Comparison of ENCODE assay signal across 8 cellular contexts in genomic region chr3:135895106-135895733, GRCh38.
DNase-seq lines count a peak whose midpoint lies in the region; ATAC-seq, FAIRE-seq and TF ChIP-seq lines count a peak whose summit lies in the region.

No MANE protein-coding gene starts in this region.

- DNase-seq in SHP77 (lab: John Stamatoyannopoulos, UW) (peak; percentile 58 to 67), SHP77 treated with DMSO at 0.1 percent for 48 hours (lab: John Stamatoyannopoulos, UW) (no peak), MM.1S (peak; percentile 59), RCC 7860 (ENCODE audit: low spot score) (peak; percentile 75), astrocyte of the hippocampus (ENCODE audit: low read depth, low spot score) (peak; percentile 89), hypothalamus (lab: John Stamatoyannopoulos, UW) (peak in 41 of 51 donors; percentile 2 to 75 (median 33)), smooth muscle cell (lab: John Stamatoyannopoulos, UW; ENCODE audit: unreplicated experiment) (peak; percentile 10)

- WGBS in smooth muscle cell (ENCODE audit: low lambda C conversion rate), result 26% methylated on average over 3 of the region's 3 CpGs

- H3K9ac ChIP-seq in MM.1S (ENCODE audit: low read length) (no peak overlapping the region), smooth muscle cell (ENCODE audit: low read depth) (no peak overlapping the region)

- H3K27me3 ChIP-seq in MM.1S (replicated peaks; ENCODE audit: insufficient read depth, low read length), result no peaks in the 10 kb centered on the region
- no peaks in the 10 kb centered on the region for H3K27me3 ChIP-seq in smooth muscle cell (ENCODE audit: low read depth)

- H2AFZ ChIP-seq in MM.1S (ENCODE audit: low read length), result no peak overlapping the region
- no peak overlapping the region for H2AFZ ChIP-seq in smooth muscle cell (ENCODE audit: low read depth)

- H3K4me3 ChIP-seq in MM.1S (ENCODE audit: low read length) (no peak overlapping the region), smooth muscle cell (no peak overlapping the region)

- H3K9me3 ChIP-seq in MM.1S (replicated peaks; ENCODE audit: insufficient read depth, low read length), result no peaks in the 10 kb centered on the region
- no peaks in the 10 kb centered on the region for H3K9me3 ChIP-seq in smooth muscle cell (replicated peaks; ENCODE audit: low read depth)

- H3K79me2 ChIP-seq in MM.1S (ENCODE audit: low read length), result no peaks in the 10 kb centered on the region
- H3K79me2 ChIP-seq in smooth muscle cell (ENCODE audit: low read depth), result no peaks in the 10 kb centered on the region

- H3K4me2 ChIP-seq in MM.1S (ENCODE audit: low read depth, low read length), result no peak overlapping the region
- no peak overlapping the region for H3K4me2 ChIP-seq in smooth muscle cell

- H4K20me1 ChIP-seq in MM.1S (ENCODE audit: insufficient read depth, low read length), result no peaks in the 10 kb centered on the region
- no peaks in the 10 kb centered on the region for H4K20me1 ChIP-seq in smooth muscle cell (ENCODE audit: low read depth)

- H3K27ac ChIP-seq in MM.1S (ENCODE audit: low read length) (no peak overlapping the region), smooth muscle cell (ENCODE audit: low read depth) (no peak overlapping the region)

- H3K4me1 ChIP-seq in MM.1S (ENCODE audit: low read length) (no peaks in the 10 kb centered on the region), smooth muscle cell (ENCODE audit: low read depth) (no peaks in the 10 kb centered on the region)

- no peak for FAIRE-seq in RCC 7860 (lab: Jason Lieb, UNC)

- H3K36me3 ChIP-seq in MM.1S (replicated peaks; ENCODE audit: insufficient read depth, low read length) (no peaks in the 10 kb centered on the region), smooth muscle cell (ENCODE audit: low read depth) (no peaks in the 10 kb centered on the region)

- H3K9me2 ChIP-seq in MM.1S (replicated peaks; ENCODE audit: insufficient read depth, low read length), result no peaks in the 10 kb centered on the region

- no peaks in the 10 kb centered on the region for H3F3A ChIP-seq in MM.1S (ENCODE audit: insufficient read depth, low read length)
- no peaks in the 10 kb centered on the region for H3F3A ChIP-seq in smooth muscle cell (ENCODE audit: low read depth)

- no peak for ATAC-seq in HG03097 (IDR thresholded peaks at IDR 0.05; ENCODE audit: low FRiP score, unreplicated experiment)

- TF ChIP-seq CTCF in MM.1S (IDR thresholded peaks at IDR 0.05; ENCODE audit: low read length) (peak; percentile 83), smooth muscle cell (IDR thresholded peaks at IDR 0.05; ENCODE audit: borderline replicate concordance, insufficient read depth, poor library complexity, severe bottlenecking) (peak; percentile 95)
